Comparison of ENCODE assay signal across 1 cellular context in the genomic region with DNA sequence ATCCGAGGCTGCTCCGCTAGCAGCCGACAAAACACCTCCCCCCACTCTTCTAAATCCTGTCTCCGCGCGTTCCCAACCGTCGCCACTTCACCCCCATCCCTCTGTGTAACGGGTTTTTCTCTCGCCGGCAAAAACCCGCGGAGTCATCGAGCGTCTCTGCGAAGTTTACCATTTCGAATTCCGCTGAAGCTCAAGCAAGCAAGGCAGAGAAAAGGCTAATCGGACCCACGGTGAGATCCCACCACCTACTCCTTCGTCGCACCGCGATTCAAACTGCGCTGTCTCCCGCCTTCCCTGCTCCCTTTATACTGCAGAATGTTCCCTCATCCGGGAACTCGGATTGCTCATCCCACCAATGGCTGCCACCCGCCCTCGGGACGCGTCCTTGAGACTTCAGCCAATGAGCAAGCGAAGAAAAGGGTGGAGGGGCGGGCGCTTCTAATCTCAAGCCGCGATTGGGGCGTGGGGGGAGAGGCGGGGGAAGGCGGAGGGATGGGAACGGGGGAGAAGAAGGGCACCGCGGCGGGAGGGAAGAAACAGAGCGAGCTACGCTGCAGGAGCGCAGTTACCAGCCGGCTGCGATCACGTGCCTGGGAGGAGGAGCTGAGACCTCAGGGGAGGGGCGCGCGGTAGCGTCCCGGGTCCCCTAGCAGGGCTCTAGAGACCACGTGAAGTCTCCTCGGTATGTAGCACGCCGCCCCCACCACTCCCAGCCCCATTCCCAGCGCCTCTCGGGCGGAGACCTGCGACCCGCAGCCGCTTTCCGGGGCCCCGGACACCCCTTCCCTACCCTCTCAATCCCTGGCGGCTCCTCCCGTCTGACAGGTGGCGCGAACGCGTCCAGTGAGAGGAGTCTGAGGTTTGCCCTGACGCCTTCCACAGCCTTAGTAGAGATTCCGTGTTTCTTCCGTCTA.
TF ChIP-seq lines count a peak whose summit lies in the region.

A gene (minus strand): TSS at position 277 of the 914 bp plus-strand sequence. CDS start 105 bp downstream, at position 172.

TF ChIP-seq in K562, 482 proteins besides CTCF, POLR2A, EP300 and RAD21 (continued from another document and continues in another):
- TF ChIP-seq, protein P1, sequence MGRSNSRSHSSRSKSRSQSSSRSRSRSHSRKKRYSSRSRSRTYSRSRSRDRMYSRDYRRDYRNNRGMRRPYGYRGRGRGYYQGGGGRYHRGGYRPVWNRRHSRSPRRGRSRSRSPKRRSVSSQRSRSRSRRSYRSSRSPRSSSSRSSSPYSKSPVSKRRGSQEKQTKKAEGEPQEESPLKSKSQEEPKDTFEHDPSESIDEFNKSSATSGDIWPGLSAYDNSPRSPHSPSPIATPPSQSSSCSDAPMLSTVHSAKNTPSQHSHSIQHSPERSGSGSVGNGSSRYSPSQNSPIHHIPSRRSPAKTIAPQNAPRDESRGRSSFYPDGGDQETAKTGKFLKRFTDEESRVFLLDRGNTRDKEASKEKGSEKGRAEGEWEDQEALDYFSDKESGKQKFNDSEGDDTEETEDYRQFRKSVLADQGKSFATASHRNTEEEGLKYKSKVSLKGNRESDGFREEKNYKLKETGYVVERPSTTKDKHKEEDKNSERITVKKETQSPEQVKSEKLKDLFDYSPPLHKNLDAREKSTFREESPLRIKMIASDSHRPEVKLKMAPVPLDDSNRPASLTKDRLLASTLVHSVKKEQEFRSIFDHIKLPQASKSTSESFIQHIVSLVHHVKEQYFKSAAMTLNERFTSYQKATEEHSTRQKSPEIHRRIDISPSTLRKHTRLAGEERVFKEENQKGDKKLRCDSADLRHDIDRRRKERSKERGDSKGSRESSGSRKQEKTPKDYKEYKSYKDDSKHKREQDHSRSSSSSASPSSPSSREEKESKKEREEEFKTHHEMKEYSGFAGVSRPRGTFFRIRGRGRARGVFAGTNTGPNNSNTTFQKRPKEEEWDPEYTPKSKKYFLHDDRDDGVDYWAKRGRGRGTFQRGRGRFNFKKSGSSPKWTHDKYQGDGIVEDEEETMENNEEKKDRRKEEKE (IDR thresholded peaks at IDR 0.05; ENCODE audit: borderline replicate concordance in 1 of 2, control insufficient read depth in 1 of 2, low read depth in 2 of 2, low read length in 1 of 2): peak in 1 of 2 experiments; percentile 67; a peak in 1 of 4 replicates
- TF ChIP-seq MEF2D (tag; conservative IDR thresholded peaks at IDR 0.05; ENCODE audit: low read depth): no peak
- no peak; the same call in none of the 2 replicates for TF ChIP-seq CTBP1 (IDR thresholded peaks at IDR 0.05; ENCODE audit: borderline replicate concordance)
- peak; percentile 28; the same call in 1 of the 2 replicates for TF ChIP-seq ZNF175 (CRISPR knock-in tag; IDR thresholded peaks at IDR 0.05; ENCODE audit: low read depth)
- TF ChIP-seq, protein P2, sequence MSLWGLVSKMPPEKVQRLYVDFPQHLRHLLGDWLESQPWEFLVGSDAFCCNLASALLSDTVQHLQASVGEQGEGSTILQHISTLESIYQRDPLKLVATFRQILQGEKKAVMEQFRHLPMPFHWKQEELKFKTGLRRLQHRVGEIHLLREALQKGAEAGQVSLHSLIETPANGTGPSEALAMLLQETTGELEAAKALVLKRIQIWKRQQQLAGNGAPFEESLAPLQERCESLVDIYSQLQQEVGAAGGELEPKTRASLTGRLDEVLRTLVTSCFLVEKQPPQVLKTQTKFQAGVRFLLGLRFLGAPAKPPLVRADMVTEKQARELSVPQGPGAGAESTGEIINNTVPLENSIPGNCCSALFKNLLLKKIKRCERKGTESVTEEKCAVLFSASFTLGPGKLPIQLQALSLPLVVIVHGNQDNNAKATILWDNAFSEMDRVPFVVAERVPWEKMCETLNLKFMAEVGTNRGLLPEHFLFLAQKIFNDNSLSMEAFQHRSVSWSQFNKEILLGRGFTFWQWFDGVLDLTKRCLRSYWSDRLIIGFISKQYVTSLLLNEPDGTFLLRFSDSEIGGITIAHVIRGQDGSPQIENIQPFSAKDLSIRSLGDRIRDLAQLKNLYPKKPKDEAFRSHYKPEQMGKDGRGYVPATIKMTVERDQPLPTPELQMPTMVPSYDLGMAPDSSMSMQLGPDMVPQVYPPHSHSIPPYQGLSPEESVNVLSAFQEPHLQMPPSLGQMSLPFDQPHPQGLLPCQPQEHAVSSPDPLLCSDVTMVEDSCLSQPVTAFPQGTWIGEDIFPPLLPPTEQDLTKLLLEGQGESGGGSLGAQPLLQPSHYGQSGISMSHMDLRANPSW (CRISPR knock-in tag; IDR thresholded peaks at IDR 0.05): peak; percentile 46; the same call in 1 of the 2 replicates
- TF ChIP-seq RBM17 (IDR thresholded peaks at IDR 0.05; ENCODE audit: borderline replicate concordance, low read depth, low read length): no peak
- no peak for TF ChIP-seq BCL6 (CRISPR knock-in tag; IDR thresholded peaks at IDR 0.05)
- peak; percentile 79; the same call in 1 of the 2 replicates for TF ChIP-seq HOXB6 (CRISPR knock-in tag; IDR thresholded peaks at IDR 0.05; ENCODE audit: borderline replicate concordance)
- TF ChIP-seq, protein P3, sequence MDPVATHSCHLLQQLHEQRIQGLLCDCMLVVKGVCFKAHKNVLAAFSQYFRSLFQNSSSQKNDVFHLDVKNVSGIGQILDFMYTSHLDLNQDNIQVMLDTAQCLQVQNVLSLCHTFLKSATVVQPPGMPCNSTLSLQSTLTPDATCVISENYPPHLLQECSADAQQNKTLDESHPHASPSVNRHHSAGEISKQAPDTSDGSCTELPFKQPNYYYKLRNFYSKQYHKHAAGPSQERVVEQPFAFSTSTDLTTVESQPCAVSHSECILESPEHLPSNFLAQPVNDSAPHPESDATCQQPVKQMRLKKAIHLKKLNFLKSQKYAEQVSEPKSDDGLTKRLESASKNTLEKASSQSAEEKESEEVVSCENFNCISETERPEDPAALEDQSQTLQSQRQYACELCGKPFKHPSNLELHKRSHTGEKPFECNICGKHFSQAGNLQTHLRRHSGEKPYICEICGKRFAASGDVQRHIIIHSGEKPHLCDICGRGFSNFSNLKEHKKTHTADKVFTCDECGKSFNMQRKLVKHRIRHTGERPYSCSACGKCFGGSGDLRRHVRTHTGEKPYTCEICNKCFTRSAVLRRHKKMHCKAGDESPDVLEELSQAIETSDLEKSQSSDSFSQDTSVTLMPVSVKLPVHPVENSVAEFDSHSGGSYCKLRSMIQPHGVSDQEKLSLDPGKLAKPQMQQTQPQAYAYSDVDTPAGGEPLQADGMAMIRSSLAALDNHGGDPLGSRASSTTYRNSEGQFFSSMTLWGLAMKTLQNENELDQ (CRISPR knock-in tag; IDR thresholded peaks at IDR 0.05; ENCODE audit: borderline replicate concordance): no peak
- no peak for TF ChIP-seq ZNF121 (CRISPR knock-in tag; conservative IDR thresholded peaks at IDR 0.05)
- TF ChIP-seq, protein P4, sequence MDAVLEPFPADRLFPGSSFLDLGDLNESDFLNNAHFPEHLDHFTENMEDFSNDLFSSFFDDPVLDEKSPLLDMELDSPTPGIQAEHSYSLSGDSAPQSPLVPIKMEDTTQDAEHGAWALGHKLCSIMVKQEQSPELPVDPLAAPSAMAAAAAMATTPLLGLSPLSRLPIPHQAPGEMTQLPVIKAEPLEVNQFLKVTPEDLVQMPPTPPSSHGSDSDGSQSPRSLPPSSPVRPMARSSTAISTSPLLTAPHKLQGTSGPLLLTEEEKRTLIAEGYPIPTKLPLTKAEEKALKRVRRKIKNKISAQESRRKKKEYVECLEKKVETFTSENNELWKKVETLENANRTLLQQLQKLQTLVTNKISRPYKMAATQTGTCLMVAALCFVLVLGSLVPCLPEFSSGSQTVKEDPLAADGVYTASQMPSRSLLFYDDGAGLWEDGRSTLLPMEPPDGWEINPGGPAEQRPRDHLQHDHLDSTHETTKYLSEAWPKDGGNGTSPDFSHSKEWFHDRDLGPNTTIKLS (IDR thresholded peaks at IDR 0.05; ENCODE audit: borderline replicate concordance, low read depth): peak; percentile 39; the same call in 1 of the 2 replicates
- no peak for TF ChIP-seq SRSF1 (IDR thresholded peaks at IDR 0.05; ENCODE audit: low read depth, low read length)
- TF ChIP-seq, protein P5, sequence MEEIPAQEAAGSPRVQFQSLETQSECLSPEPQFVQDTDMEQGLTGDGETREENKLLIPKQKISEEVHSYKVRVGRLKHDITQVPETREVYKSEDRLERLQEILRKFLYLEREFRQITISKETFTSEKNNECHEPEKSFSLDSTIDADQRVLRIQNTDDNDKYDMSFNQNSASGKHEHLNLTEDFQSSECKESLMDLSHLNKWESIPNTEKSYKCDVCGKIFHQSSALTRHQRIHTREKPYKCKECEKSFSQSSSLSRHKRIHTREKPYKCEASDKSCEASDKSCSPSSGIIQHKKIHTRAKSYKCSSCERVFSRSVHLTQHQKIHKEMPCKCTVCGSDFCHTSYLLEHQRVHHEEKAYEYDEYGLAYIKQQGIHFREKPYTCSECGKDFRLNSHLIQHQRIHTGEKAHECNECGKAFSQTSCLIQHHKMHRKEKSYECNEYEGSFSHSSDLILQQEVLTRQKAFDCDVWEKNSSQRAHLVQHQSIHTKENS (CRISPR knock-in tag; IDR thresholded peaks at IDR 0.05): no peak
- TF ChIP-seq FOXK1 (CRISPR knock-in tag; IDR thresholded peaks at IDR 0.05; ENCODE audit: borderline replicate concordance): peak; percentile 59; the same call in 1 of the 2 replicates
- TF ChIP-seq BMI1 (IDR thresholded peaks at IDR 0.05; ENCODE audit: low read length): no peak
- TF ChIP-seq MAZ (CRISPR knock-in tag; conservative IDR thresholded peaks at IDR 0.05 in 1 of 2, IDR thresholded peaks at IDR 0.05 in 1 of 2): peak; percentile 70 to 72
- TF ChIP-seq, protein P6, sequence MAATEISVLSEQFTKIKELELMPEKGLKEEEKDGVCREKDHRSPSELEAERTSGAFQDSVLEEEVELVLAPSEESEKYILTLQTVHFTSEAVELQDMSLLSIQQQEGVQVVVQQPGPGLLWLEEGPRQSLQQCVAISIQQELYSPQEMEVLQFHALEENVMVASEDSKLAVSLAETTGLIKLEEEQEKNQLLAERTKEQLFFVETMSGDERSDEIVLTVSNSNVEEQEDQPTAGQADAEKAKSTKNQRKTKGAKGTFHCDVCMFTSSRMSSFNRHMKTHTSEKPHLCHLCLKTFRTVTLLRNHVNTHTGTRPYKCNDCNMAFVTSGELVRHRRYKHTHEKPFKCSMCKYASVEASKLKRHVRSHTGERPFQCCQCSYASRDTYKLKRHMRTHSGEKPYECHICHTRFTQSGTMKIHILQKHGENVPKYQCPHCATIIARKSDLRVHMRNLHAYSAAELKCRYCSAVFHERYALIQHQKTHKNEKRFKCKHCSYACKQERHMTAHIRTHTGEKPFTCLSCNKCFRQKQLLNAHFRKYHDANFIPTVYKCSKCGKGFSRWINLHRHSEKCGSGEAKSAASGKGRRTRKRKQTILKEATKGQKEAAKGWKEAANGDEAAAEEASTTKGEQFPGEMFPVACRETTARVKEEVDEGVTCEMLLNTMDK (IDR thresholded peaks at IDR 0.05; ENCODE audit: borderline replicate concordance, insufficient read depth, low read depth, low read length, poor library complexity, severe bottlenecking): no peak
- TF ChIP-seq PCBP2 (IDR thresholded peaks at IDR 0.05; ENCODE audit: low read depth, low read length, poor library complexity, severe bottlenecking): no peak
- TF ChIP-seq ZBTB7A (IDR thresholded peaks at IDR 0.05; ENCODE audit: borderline replicate concordance, control insufficient read depth, low read depth, low read length): peak; percentile 44; the same call in 1 of the 2 replicates
- TF ChIP-seq, protein P7, sequence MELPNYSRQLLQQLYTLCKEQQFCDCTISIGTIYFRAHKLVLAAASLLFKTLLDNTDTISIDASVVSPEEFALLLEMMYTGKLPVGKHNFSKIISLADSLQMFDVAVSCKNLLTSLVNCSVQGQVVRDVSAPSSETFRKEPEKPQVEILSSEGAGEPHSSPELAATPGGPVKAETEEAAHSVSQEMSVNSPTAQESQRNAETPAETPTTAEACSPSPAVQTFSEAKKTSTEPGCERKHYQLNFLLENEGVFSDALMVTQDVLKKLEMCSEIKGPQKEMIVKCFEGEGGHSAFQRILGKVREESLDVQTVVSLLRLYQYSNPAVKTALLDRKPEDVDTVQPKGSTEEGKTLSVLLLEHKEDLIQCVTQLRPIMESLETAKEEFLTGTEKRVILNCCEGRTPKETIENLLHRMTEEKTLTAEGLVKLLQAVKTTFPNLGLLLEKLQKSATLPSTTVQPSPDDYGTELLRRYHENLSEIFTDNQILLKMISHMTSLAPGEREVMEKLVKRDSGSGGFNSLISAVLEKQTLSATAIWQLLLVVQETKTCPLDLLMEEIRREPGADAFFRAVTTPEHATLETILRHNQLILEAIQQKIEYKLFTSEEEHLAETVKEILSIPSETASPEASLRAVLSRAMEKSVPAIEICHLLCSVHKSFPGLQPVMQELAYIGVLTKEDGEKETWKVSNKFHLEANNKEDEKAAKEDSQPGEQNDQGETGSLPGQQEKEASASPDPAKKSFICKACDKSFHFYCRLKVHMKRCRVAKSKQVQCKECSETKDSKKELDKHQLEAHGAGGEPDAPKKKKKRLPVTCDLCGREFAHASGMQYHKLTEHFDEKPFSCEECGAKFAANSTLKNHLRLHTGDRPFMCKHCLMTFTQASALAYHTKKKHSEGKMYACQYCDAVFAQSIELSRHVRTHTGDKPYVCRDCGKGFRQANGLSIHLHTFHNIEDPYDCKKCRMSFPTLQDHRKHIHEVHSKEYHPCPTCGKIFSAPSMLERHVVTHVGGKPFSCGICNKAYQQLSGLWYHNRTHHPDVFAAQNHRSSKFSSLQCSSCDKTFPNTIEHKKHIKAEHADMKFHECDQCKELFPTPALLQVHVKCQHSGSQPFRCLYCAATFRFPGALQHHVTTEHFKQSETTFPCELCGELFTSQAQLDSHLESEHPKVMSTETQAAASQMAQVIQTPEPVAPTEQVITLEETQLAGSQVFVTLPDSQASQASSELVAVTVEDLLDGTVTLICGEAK (IDR thresholded peaks at IDR 0.05): no peak; the same call in 1 of the 2 replicates
- TF ChIP-seq, protein P7 (CRISPR knock-in tag; IDR thresholded peaks at IDR 0.05): no peak
- 0 out of 2 replicates have a peak, but pooled peaks have one; percentile 40 for TF ChIP-seq ZSCAN29 (IDR thresholded peaks at IDR 0.05)
- TF ChIP-seq ZC3H4 (CRISPR knock-in tag; IDR thresholded peaks at IDR 0.05; ENCODE audit: borderline replicate concordance): no peak
- TF ChIP-seq ZEB2 (IDR thresholded peaks at IDR 0.05): no peak
- TF ChIP-seq ZNF444 (CRISPR knock-in tag; IDR thresholded peaks at IDR 0.05): 0 out of 2 replicates have a peak, but pooled peaks have one; percentile 43
